Comparison of ENCODE assay signal across 8 cellular contexts in the genomic region with DNA sequence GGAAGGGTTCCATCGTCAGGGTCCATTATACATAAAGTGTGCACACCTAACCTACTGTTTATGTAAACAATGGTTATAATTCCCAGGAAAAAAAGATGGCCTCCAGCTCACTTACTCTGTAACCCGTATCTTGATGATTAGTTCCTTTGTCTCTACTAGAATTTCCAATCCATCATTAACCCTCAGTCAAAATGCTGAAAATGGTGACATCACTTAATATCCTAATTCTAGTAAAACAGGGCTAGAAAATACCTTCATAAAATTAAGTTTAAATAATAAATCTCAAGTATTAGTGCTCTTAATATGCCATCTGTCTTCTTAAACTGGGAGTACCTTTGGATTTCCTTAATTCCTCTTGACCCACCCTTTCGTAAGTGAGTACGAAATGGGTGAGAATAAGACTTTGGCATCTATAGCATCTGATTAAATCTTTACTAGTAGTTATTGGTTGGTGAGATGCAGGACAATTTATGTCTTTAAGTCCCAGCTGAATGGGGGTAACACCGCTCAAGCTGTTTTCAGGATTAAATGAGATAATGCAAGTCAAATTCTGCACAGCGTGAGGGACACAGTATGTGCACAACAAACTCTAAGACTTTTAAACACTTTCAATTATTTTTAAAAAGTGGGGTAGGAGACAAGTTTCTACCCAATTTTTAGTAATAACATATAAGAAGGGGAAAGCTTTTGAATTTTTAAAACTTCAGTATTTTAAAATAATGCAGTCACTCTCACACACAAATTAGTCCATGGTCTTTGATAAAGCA. TPM values are rescaled to one million over a fixed set of nuclear protein-coding genes. Genes with fewer than 3 reads are reported as not detected.
DNase-seq lines count a peak whose midpoint lies in the region; ATAC-seq and TF ChIP-seq lines count a peak whose summit lies in the region.

No MANE protein-coding gene starts in this region.

- peak overlapping the region; percentile 97 for H3K9ac ChIP-seq in Loucy (ENCODE audit: low read depth, low read length, poor library complexity, severe bottlenecking)

- peaks cover 46% of the 10 kb centered on the region for H4K20me1 ChIP-seq in Loucy (ENCODE audit: insufficient read depth, low read length, poor library complexity, severe bottlenecking)

- H3K36me3 Mint-ChIP-seq in dendritic cell treated with granulocyte-macrophage colony-stimulating factor and Interleukin-4, amounts not matched to agents 40 ng/mL and 50 ng/mL, for 4 days (ENCODE audit: low read depth) = peaks cover 16% of the 10 kb centered on the region
- H3K36me3 Mint-ChIP-seq in natural killer cell = no peaks in the 10 kb centered on the region

- no peaks in the 10 kb centered on the region; the same call in 1 of the 2 replicates for H3F3A ChIP-seq in Loucy (ENCODE audit: low read depth)

- ATAC-seq in natural killer cell (no peak), GM19463 (IDR thresholded peaks at IDR 0.05; ENCODE audit: unreplicated experiment) (no peak)

- CTCF ChIA-PET in BJ (lab: Yijun Ruan, JAX) = no interaction called here

- no peaks in the 10 kb centered on the region for H3K9me3 ChIP-seq in Loucy (ENCODE audit: insufficient read depth, low read depth, low read length)

- H3K4me1 Mint-ChIP-seq in dendritic cell treated with granulocyte-macrophage colony-stimulating factor and Interleukin-4, amounts not matched to agents 40 ng/mL and 50 ng/mL, for 4 days (ENCODE audit: low read depth) = peaks cover 6% of the 10 kb centered on the region
- peaks cover 23 to 35% of the 10 kb centered on the region in 2 donors for H3K4me1 Mint-ChIP-seq in natural killer cell

- no peaks in the 10 kb centered on the region for H3K27me3 ChIP-seq in BJ (ENCODE audit: control insufficient read depth, insufficient read depth, low read length)
- H3K27me3 ChIP-seq in Loucy (ENCODE audit: insufficient read depth, low read length, poor library complexity, severe bottlenecking) = no peaks in the 10 kb centered on the region

- H3K4me3 ChIP-seq in BJ (ENCODE audit: low read depth, low read length) (peak overlapping the region; percentile 57), Loucy (ENCODE audit: low read length, poor library complexity, severe bottlenecking) (peak overlapping the region; percentile 95)

- peak overlapping the region; percentile 93 for H3K4me2 ChIP-seq in Loucy (ENCODE audit: low read depth, low read length, poor library complexity, severe bottlenecking)

- H3K36me3 ChIP-seq in BJ (ENCODE audit: control insufficient read depth, insufficient read depth, low read length) (no peaks in the 10 kb centered on the region), Loucy (ENCODE audit: insufficient read depth, low read length) (no peaks in the 10 kb centered on the region)

- H3K79me2 ChIP-seq in Loucy (ENCODE audit: insufficient read depth, low read length) = peaks cover 65% of the 10 kb centered on the region

- DNase-seq in BJ (ENCODE audit: low read depth) (no peak), natural killer cell (no peak), GM20000 (ENCODE audit: low spot score) (no peak)
- no peak for DNase-seq in stimulated activated CD4-positive, alpha-beta T cell treated with anti-CD3 and anti-CD28 coated beads, Interleukin-4, amount 100 ng/mL, for 4 hours
- no peak for DNase-seq in effector CD4-positive, alpha-beta T cell

- H3K27ac Mint-ChIP-seq in dendritic cell treated with granulocyte-macrophage colony-stimulating factor and Interleukin-4, amounts not matched to agents 40 ng/mL and 50 ng/mL, for 4 days = peak overlapping the region; percentile 94
- peak overlapping the region; percentile 88 to 95 for H3K27ac Mint-ChIP-seq in natural killer cell

- POLR2A ChIA-PET in BJ (lab: Charles Lee) = interaction anchor here (0.7 kb wide), 1 partner anchor 27 kb away, joined by 3 read pairs; no protein-coding TSS in a partner anchor

- peak overlapping the region; percentile 96; the same call in 1 of the 2 replicates for H2AFZ ChIP-seq in Loucy (ENCODE audit: low read length)

- no peak for TF ChIP-seq CTCF in BJ (IDR thresholded peaks at IDR 0.05; ENCODE audit: insufficient read depth, low read depth, low read length)
- TF ChIP-seq CTCF in Loucy (conservative IDR thresholded peaks at IDR 0.05; ENCODE audit: low read length) = no peak
- TF ChIP-seq CTCF in natural killer cell (IDR thresholded peaks at IDR 0.05) = no peak
- TF ChIP-seq CTCF in GM20000 (IDR thresholded peaks at IDR 0.05; ENCODE audit: extremely low read depth, missing control alignments) = no peak

- intact Hi-C loops in dendritic cell treated with granulocyte-macrophage colony-stimulating factor and Interleukin-4, amounts not matched to agents 40 ng/mL and 50 ng/mL, for 4 days (cut with micrococcal nuclease) = loop anchor here (1.0 to 10.0 kb wide), 4 partner anchors 155 to 874 kb away; partner anchors contain the start of genes BCKDHB, LCA5 and PHIP
- intact Hi-C loops in natural killer cell (cut with micrococcal nuclease) = loop anchor here (5.0 to 10.0 kb wide), 3 partner anchors 302 to 872 kb away; partner anchors contain the start of genes BCKDHB, LCA5 and TTK

- H3K27me3 Mint-ChIP-seq in dendritic cell treated with granulocyte-macrophage colony-stimulating factor and Interleukin-4, amounts not matched to agents 40 ng/mL and 50 ng/mL, for 4 days = no peaks in the 10 kb centered on the region
- H3K27me3 Mint-ChIP-seq in natural killer cell (ENCODE audit: low read depth in 2 of 2) = no peaks in the 10 kb centered on the region

- H3K9me2 ChIP-seq in Loucy (replicated peaks; ENCODE audit: low read depth, low read length) = no peaks in the 10 kb centered on the region

- H3K9me3 Mint-ChIP-seq in dendritic cell treated with granulocyte-macrophage colony-stimulating factor and Interleukin-4, amounts not matched to agents 40 ng/mL and 50 ng/mL, for 4 days = no peaks in the 10 kb centered on the region
- H3K9me3 Mint-ChIP-seq in natural killer cell = no peaks in the 10 kb centered on the region

- H3K4me1 ChIP-seq in Loucy (ENCODE audit: insufficient read depth, low read length, poor library complexity, severe bottlenecking) = peaks cover 49% of the 10 kb centered on the region

- H3K4me3 Mint-ChIP-seq in dendritic cell treated with granulocyte-macrophage colony-stimulating factor and Interleukin-4, amounts not matched to agents 40 ng/mL and 50 ng/mL, for 4 days = peak overlapping the region; percentile 95
- peak overlapping the region; percentile 94 for H3K4me3 Mint-ChIP-seq in natural killer cell

RNA-seq across cellular contexts. Expression of gene HMGN3, which starts 1.6 kb away (rescaled TPM):
- 10.3 and 30.9 TPM in 2 replicates for polyA plus RNA-seq in BJ (2011; rRNA removed)
- polyA minus RNA-seq in BJ (2011; rRNA and poly(A)+ RNA removed) = 1.8 and 3.0 TPM in 2 replicates
- total RNA-seq in natural killer cell = 10 to 100 TPM; 57.3 to 65.1 (median 58.2) TPM
